13 cellular contexts compared by ENCODE assay signal in genomic region chr4:141645611-141646340, GRCh38. TPM values are rescaled to one million over a fixed set of nuclear protein-coding genes. Genes with fewer than 3 reads are reported as not detected.
DNase-seq lines count a peak whose midpoint lies in the region; TF ChIP-seq lines count a peak whose summit lies in the region.
"Had no signal": no experiment of that assay in that cellular context is flagged by ENCODE, and none has a peak within 500 bp of the region (broad histone marks: within the 10 kb centered on the region; RNA-seq: fewer than 3 reads in every experiment).

No MANE protein-coding gene starts in this region.

- no peak overlapping the region for H4K12ac ChIP-seq in trophoblast cell (ENCODE audit: low read depth, low read length)

- H2BK12ac ChIP-seq in trophoblast cell (ENCODE audit: low read length): no peak overlapping the region

- H4K91ac ChIP-seq in trophoblast cell (ENCODE audit: low read depth, low read length): no peak overlapping the region

- no peak overlapping the region for H3K4me2 ChIP-seq in trophoblast cell (ENCODE audit: low read length)

- no peaks in the 10 kb centered on the region for H3K27me3 ChIP-seq in trophoblast cell (ENCODE audit: insufficient read depth, low read length)
- H3K27me3 ChIP-seq: spleen had no signal

- DNase-seq in GM03348 (ENCODE audit: low spot score): peak; percentile 53
- DNase-seq in cardiac fibroblast (ENCODE audit: low read depth in 2 of 2): peak; percentile 33 to 97
- DNase-seq in trophoblast cell: peak; percentile 69 to 71
- no peak for DNase-seq in NCI-H1092 treated with DMSO at 0.1 percent for 48 hours (lab: John Stamatoyannopoulos, UW)
- DNase-seq in DMS153 treated with DMSO at 0.1 percent for 48 hours (lab: John Stamatoyannopoulos, UW; ENCODE audit: unreplicated experiment): no peak
- DNase-seq in NCI-H345 treated with DMSO at 0.1 percent for 48 hours (lab: John Stamatoyannopoulos, UW; ENCODE audit: unreplicated experiment): no peak
- no peak for DNase-seq in germinal center (ENCODE audit: low spot score)
- DNase-seq: activated effector memory CD4-positive, alpha-beta T cell treated with anti-CD3 and anti-CD28 coated beads, Interleukin-2, amount 50 U/mL, for 16 hours; NCI-H446 treated with DMSO at 0.1 percent for 48 hours; spleen; stimulated activated naive B cell treated with anti-CD40 and anti-IgM and Interleukin-4, amounts not matched to agents 10 μg/mL and 1 μg/mL and 100 μg/mL, for 72 hours had no signal

- no peak overlapping the region for H2BK120ac ChIP-seq in trophoblast cell (ENCODE audit: insufficient read depth, low read length, poor library complexity)

- WGBS in trophoblast cell (ENCODE audit: extremely low coverage, insufficient coverage, insufficient read length): no CpG with 5 or more reads among the region's 3 CpGs

- no peaks in the 10 kb centered on the region for H3K36me3 Mint-ChIP-seq in IgD-negative memory B cell
- H3K36me3 Mint-ChIP-seq: stimulated activated naive B cell treated with anti-CD40 and anti-IgM and Interleukin-4, amounts not matched to agents 10 μg/mL and 1 μg/mL and 100 μg/mL, for 72 hours had no signal

- peak overlapping the region in 2 of 3 donors; percentile 34 to 80 for H3K27ac Mint-ChIP-seq in IgD-negative memory B cell
- H3K27ac Mint-ChIP-seq: dendritic cell treated with granulocyte-macrophage colony-stimulating factor and Interleukin-4, amounts not matched to agents 40 ng/mL and 50 ng/mL, for 4 days; stimulated activated naive B cell treated with anti-CD40 and anti-IgM and Interleukin-4, amounts not matched to agents 10 μg/mL and 1 μg/mL and 100 μg/mL, for 72 hours had no signal

- H3K4me1 Mint-ChIP-seq in IgD-negative memory B cell: peaks cover 29 to 52% (median 38%) of the 10 kb centered on the region in 3 donors

- no peak overlapping the region for H3K4ac ChIP-seq in trophoblast cell (ENCODE audit: low read depth, low read length)

- H3K4me1 ChIP-seq in trophoblast cell (ENCODE audit: control insufficient read depth in 1 of 2, insufficient read depth in 2 of 2, low read length in 2 of 2): no peaks in the 10 kb centered on the region

- no peaks in the 10 kb centered on the region for H3K79me2 ChIP-seq in trophoblast cell (ENCODE audit: control insufficient read depth, insufficient read depth, low read length, poor library complexity)

- H3K4me3 ChIP-seq in cardiac fibroblast (replicated peaks in 1 of 2; ENCODE audit: low read depth in 2 of 2, low read length in 2 of 2) (no peak overlapping the region), trophoblast cell (ENCODE audit: low read depth, low read length) (no peak overlapping the region)
- H3K4me3 ChIP-seq: spleen had no signal

- no peaks in the 10 kb centered on the region for H3K9me3 Mint-ChIP-seq in IgD-negative memory B cell
- H3K9me3 Mint-ChIP-seq: dendritic cell treated with granulocyte-macrophage colony-stimulating factor and Interleukin-4, amounts not matched to agents 40 ng/mL and 50 ng/mL, for 4 days; stimulated activated naive B cell treated with anti-CD40 and anti-IgM and Interleukin-4, amounts not matched to agents 10 μg/mL and 1 μg/mL and 100 μg/mL, for 72 hours had no signal

- H3K27ac ChIP-seq in trophoblast cell (ENCODE audit: low read depth, low read length): no peak overlapping the region

- H3K23ac ChIP-seq in trophoblast cell (ENCODE audit: low read length): no peak overlapping the region

- H3K36me3 ChIP-seq in trophoblast cell (ENCODE audit: control insufficient read depth in 1 of 2, insufficient read depth in 2 of 2, low read length in 2 of 2): no peaks in the 10 kb centered on the region
- H3K36me3 ChIP-seq: spleen had no signal

- TF ChIP-seq CTCF in cardiac fibroblast (IDR thresholded peaks at IDR 0.05; ENCODE audit: low read depth, low read length): no peak

- no peak overlapping the region for H2AFZ ChIP-seq in trophoblast cell (ENCODE audit: insufficient read depth, low read length, poor library complexity)

- no peak overlapping the region for H2BK5ac ChIP-seq in trophoblast cell (ENCODE audit: low read depth, low read length, poor library complexity)

- no peak overlapping the region for H3K4me3 Mint-ChIP-seq in IgD-negative memory B cell
- H3K4me3 Mint-ChIP-seq: dendritic cell treated with granulocyte-macrophage colony-stimulating factor and Interleukin-4, amounts not matched to agents 40 ng/mL and 50 ng/mL, for 4 days; stimulated activated naive B cell treated with anti-CD40 and anti-IgM and Interleukin-4, amounts not matched to agents 10 μg/mL and 1 μg/mL and 100 μg/mL, for 72 hours had no signal

- no peaks in the 10 kb centered on the region for H3K9me3 ChIP-seq in trophoblast cell (ENCODE audit: insufficient read depth, low read depth, low read length)
- H3K9me3 ChIP-seq: spleen had no signal

- no peaks in the 10 kb centered on the region for H3K79me1 ChIP-seq in trophoblast cell (ENCODE audit: low read length)

- H3K18ac ChIP-seq in trophoblast cell (ENCODE audit: low read length): no peak overlapping the region

- no peak overlapping the region for H4K8ac ChIP-seq in trophoblast cell (ENCODE audit: low read depth, low read length)

- no peaks in the 10 kb centered on the region for H3K27me3 Mint-ChIP-seq in IgD-negative memory B cell
- H3K27me3 Mint-ChIP-seq: stimulated activated naive B cell treated with anti-CD40 and anti-IgM and Interleukin-4, amounts not matched to agents 10 μg/mL and 1 μg/mL and 100 μg/mL, for 72 hours had no signal

- no peak overlapping the region for H2AK5ac ChIP-seq in trophoblast cell (ENCODE audit: low read length)

- H3K9ac ChIP-seq in trophoblast cell (ENCODE audit: low read length): no peak overlapping the region

- H3K14ac ChIP-seq in trophoblast cell (ENCODE audit: low read length): no peak overlapping the region

RNA-seq across cellular contexts. Expression of gene IL15, which starts 9.4 kb away (rescaled TPM):
- polyA plus RNA-seq in IgD-negative memory B cell: 8.2 TPM
- 0.06 and 0.08 TPM in 2 replicates for polyA plus RNA-seq in trophoblast cell (2013)

Comparison
In these comparisons a context has a peak if more than half of its experiments do, and no peak if none do; other contexts are left out.
1. DNase-seq: peak in GM03348 (single experiment), cardiac fibroblast (2 of 2) and trophoblast cell (2 of 2); none in NCI-H1092 treated with DMSO at 0.1 percent for 48 hours (single experiment), DMS153 treated with DMSO at 0.1 percent for 48 hours (single experiment), NCI-H345 treated with DMSO at 0.1 percent for 48 hours (single experiment) and germinal center (single experiment).